In genomic region chr20:58073945-58074920, GRCh38 we compare ENCODE assay signal across 15 cellular contexts.
DNase-seq lines count a peak whose midpoint lies in the region; ATAC-seq and TF ChIP-seq lines count a peak whose summit lies in the region.
"Had no signal": no experiment of that assay in that cellular context is flagged by ENCODE, and none has a peak within 500 bp of the region (broad histone marks: within the 10 kb centered on the region; RNA-seq: fewer than 3 reads in every experiment).

No MANE protein-coding gene starts in this region.

- DNase-seq in activated naive CD8-positive, alpha-beta T cell treated with anti-CD3 and anti-CD28 coated beads, Interleukin-2, amount 10 ng/mL, durations not matched to agents 7 days and 5 days, result no peak
- DNase-seq in activated naive CD8-positive, alpha-beta T cell treated with anti-CD3 and anti-CD28 coated beads, Interleukin-2, amount 50 U/mL, for 24 hours, result no peak
- DNase-seq in astrocyte of the cerebellum (ENCODE audit: low read depth) (peak; percentile 70), iris pigment epithelial cell (ENCODE audit: low read depth) (peak; percentile 27), testis (peak; percentile 32), epidermal melanocyte (ENCODE audit: insufficient read length, low spot score) (no peak)
- DNase-seq: ACHN; activated CD4-positive, alpha-beta T cell treated with anti-CD3 and anti-CD28 coated beads for 36 hours; activated gamma-delta T cell; cortex of kidney; NCI-H2029 treated with DMSO at 0.1 percent for 48 hours had no signal

- 62 to 70% methylated on average over 10 to 11 of the region's 11 CpGs for WGBS in testis, 2 donors

- H3K27ac Mint-ChIP-seq in activated naive CD8-positive, alpha-beta T cell treated with anti-CD3 and anti-CD28 coated beads, Interleukin-2, amount 10 ng/mL, durations not matched to agents 7 days and 5 days, result no peak overlapping the region
- H3K27ac Mint-ChIP-seq in activated naive CD8-positive, alpha-beta T cell treated with anti-CD3 and anti-CD28 coated beads, Interleukin-2, amount 50 U/mL, for 24 hours, result no peak overlapping the region
- H3K27ac Mint-ChIP-seq: activated CD4-positive, alpha-beta T cell treated with anti-CD3 and anti-CD28 coated beads for 36 hours had no signal

- in situ Hi-C loops in astrocyte of the cerebellum (cut with HindIII; ENCODE audit: low sequenced_read_pairs), result no loop called here

- H3K4me3 ChIP-seq in astrocyte of the cerebellum (ENCODE audit: low read depth, low read length) (no peak overlapping the region), testis (no peak overlapping the region)

- H3K27me3 ChIP-seq in testis, result no peaks in the 10 kb centered on the region

- no peaks in the 10 kb centered on the region for H3K9me3 ChIP-seq in testis

- TF ChIP-seq CTCF in astrocyte of the cerebellum (IDR thresholded peaks at IDR 0.05; ENCODE audit: low read depth, low read length, missing control alignments) (peak; percentile 1), testis (IDR thresholded peaks at IDR 0.05) (no peak)

- peaks cover 5% of the 10 kb centered on the region for H3K4me1 Mint-ChIP-seq in activated naive CD8-positive, alpha-beta T cell treated with anti-CD3 and anti-CD28 coated beads, Interleukin-2, amount 10 ng/mL, durations not matched to agents 7 days and 5 days
- H3K4me1 Mint-ChIP-seq in activated naive CD8-positive, alpha-beta T cell treated with anti-CD3 and anti-CD28 coated beads, Interleukin-2, amount 50 U/mL, for 24 hours, result no peaks in the 10 kb centered on the region

- no peak for TF ChIP-seq POLR2A in testis (IDR thresholded peaks at IDR 0.05)

- no peak overlapping the region for H3K4me3 Mint-ChIP-seq in activated naive CD8-positive, alpha-beta T cell treated with anti-CD3 and anti-CD28 coated beads, Interleukin-2, amount 10 ng/mL, durations not matched to agents 7 days and 5 days
- no peak overlapping the region for H3K4me3 Mint-ChIP-seq in activated naive CD8-positive, alpha-beta T cell treated with anti-CD3 and anti-CD28 coated beads, Interleukin-2, amount 50 U/mL, for 24 hours
- H3K4me3 Mint-ChIP-seq: activated CD4-positive, alpha-beta T cell treated with anti-CD3 and anti-CD28 coated beads for 36 hours; neural crest cell had no signal

- no peaks in the 10 kb centered on the region for H3K36me3 Mint-ChIP-seq in activated naive CD8-positive, alpha-beta T cell treated with anti-CD3 and anti-CD28 coated beads, Interleukin-2, amount 10 ng/mL, durations not matched to agents 7 days and 5 days
- no peaks in the 10 kb centered on the region for H3K36me3 Mint-ChIP-seq in activated naive CD8-positive, alpha-beta T cell treated with anti-CD3 and anti-CD28 coated beads, Interleukin-2, amount 50 U/mL, for 24 hours (ENCODE audit: low read depth)

- POLR2A ChIA-PET in activated naive CD8-positive, alpha-beta T cell treated with anti-CD3 and anti-CD28 coated beads, Interleukin-2, amount 10 ng/mL, durations not matched to agents 7 days and 5 days (lab: Charles Lee), result no interaction called here

- intact Hi-C loops in testis (cut with DNase I; ENCODE audit: low total_unique reads), result no loop called here

- H3K27ac ChIP-seq in testis, result no peak overlapping the region
- H3K27ac ChIP-seq: KMS-11 had no signal

- peak; percentile 18 for ATAC-seq in activated naive CD8-positive, alpha-beta T cell treated with anti-CD3 and anti-CD28 coated beads, Interleukin-2, amount 10 ng/mL, durations not matched to agents 7 days and 5 days (ENCODE audit: low read depth)
- no peak for ATAC-seq in activated naive CD8-positive, alpha-beta T cell treated with anti-CD3 and anti-CD28 coated beads, Interleukin-2, amount 50 U/mL, for 24 hours
- ATAC-seq in GM21825 (IDR thresholded peaks at IDR 0.05; ENCODE audit: unreplicated experiment), result no peak
- ATAC-seq in HG03460 (IDR thresholded peaks at IDR 0.05; ENCODE audit: unreplicated experiment), result no peak
- ATAC-seq: activated CD4-positive, alpha-beta T cell treated with anti-CD3 and anti-CD28 coated beads for 36 hours had no signal

- H3K9me3 Mint-ChIP-seq in activated naive CD8-positive, alpha-beta T cell treated with anti-CD3 and anti-CD28 coated beads, Interleukin-2, amount 10 ng/mL, durations not matched to agents 7 days and 5 days, result no peaks in the 10 kb centered on the region
- H3K9me3 Mint-ChIP-seq in activated naive CD8-positive, alpha-beta T cell treated with anti-CD3 and anti-CD28 coated beads, Interleukin-2, amount 50 U/mL, for 24 hours, result no peaks in the 10 kb centered on the region
- H3K9me3 Mint-ChIP-seq: neural crest cell had no signal

- peaks cover 4% of the 10 kb centered on the region for H3K27me3 Mint-ChIP-seq in activated naive CD8-positive, alpha-beta T cell treated with anti-CD3 and anti-CD28 coated beads, Interleukin-2, amount 10 ng/mL, durations not matched to agents 7 days and 5 days
- peaks cover 24% of the 10 kb centered on the region for H3K27me3 Mint-ChIP-seq in activated naive CD8-positive, alpha-beta T cell treated with anti-CD3 and anti-CD28 coated beads, Interleukin-2, amount 50 U/mL, for 24 hours

- peaks cover 10% of the 10 kb centered on the region for H3K4me1 ChIP-seq in testis

- no peaks in the 10 kb centered on the region for H3K36me3 ChIP-seq in testis (ENCODE audit: low read depth, missing control alignments)

Comparison
In these comparisons a context has a peak if more than half of its experiments do, and no peak if none do; other contexts are left out.
1. DNase-seq: peak in astrocyte of the cerebellum (single experiment), iris pigment epithelial cell (single experiment) and testis (single experiment); none in activated naive CD8-positive, alpha-beta T cell treated with anti-CD3 and anti-CD28 coated beads, Interleukin-2, amount 10 ng/mL, durations not matched to agents 7 days and 5 days (single experiment), activated naive CD8-positive, alpha-beta T cell treated with anti-CD3 and anti-CD28 coated beads, Interleukin-2, amount 50 U/mL, for 24 hours (single experiment) and epidermal melanocyte (single experiment).